ENCODE assay signal across 9 cellular contexts in genomic region chr5:141507387-141508091, GRCh38. TPM values are rescaled to one million over a fixed set of nuclear protein-coding genes. Genes with fewer than 3 reads are reported as not detected.
DNase-seq lines count a peak whose midpoint lies in the region; ATAC-seq and TF ChIP-seq lines count a peak whose summit lies in the region.
"Had no signal": no experiment of that assay in that cellular context is flagged by ENCODE, and none has a peak within 500 bp of the region (broad histone marks: within the 10 kb centered on the region; RNA-seq: fewer than 3 reads in every experiment).

No MANE protein-coding gene starts in this region.

- H3K79me2 ChIP-seq in mammary epithelial cell (ENCODE audit: insufficient read depth, low read length) = no peaks in the 10 kb centered on the region

- H3K4me2 ChIP-seq in mammary epithelial cell (ENCODE audit: insufficient read depth, low read depth, low read length) (no peak overlapping the region), neuronal stem cell (ENCODE audit: insufficient read depth, low read length, poor library complexity, severe bottlenecking) (no peak overlapping the region)

- H3K36me3 ChIP-seq in mammary epithelial cell (ENCODE audit: insufficient read depth, low read length) (peaks cover 5% of the 10 kb centered on the region), neuronal stem cell (replicated peaks in 1 of 2; ENCODE audit: control insufficient read depth in 2 of 2, insufficient read depth in 2 of 2, low read length in 2 of 2) (peaks cover 33 to 48% of the 10 kb centered on the region in 2 donors)

- DNase-seq in DMS79 treated with DMSO at 0.1 percent for 48 hours (lab: John Stamatoyannopoulos, UW) (peak; percentile 2), DMS79 (lab: John Stamatoyannopoulos, UW) (no peak), mammary epithelial cell (peak; percentile 46), neuronal stem cell (ENCODE audit: low spot score) (no peak), HPDE6-E6E7 (ENCODE audit: extremely low spot score) (no peak), NCI-H526 (lab: John Stamatoyannopoulos, UW) (no peak), NCI-H187 (lab: John Stamatoyannopoulos, UW) (no peak)

- H3K4me3 ChIP-seq in mammary epithelial cell (replicated peaks in 1 of 3; ENCODE audit: insufficient read depth in 1 of 3, low read depth in 2 of 3, low read length in 3 of 3) (no peak overlapping the region), neuronal stem cell (ENCODE audit: low read length in 2 of 2) (no peak overlapping the region)

- peak; percentile 55 for ATAC-seq in HG03432 (IDR thresholded peaks at IDR 0.05; ENCODE audit: unreplicated experiment)

- H3K27me3 ChIP-seq in mammary epithelial cell (ENCODE audit: insufficient read depth, low read length) (no peaks in the 10 kb centered on the region), neuronal stem cell (ENCODE audit: control insufficient read depth in 3 of 3, insufficient read depth in 3 of 3, low read depth in 1 of 3, low read length in 3 of 3) (no peaks in the 10 kb centered on the region)

- no peak for TF ChIP-seq CTCF in mammary epithelial cell (conservative IDR thresholded peaks at IDR 0.05 in 1 of 2, IDR thresholded peaks at IDR 0.05 in 1 of 2; ENCODE audit: extremely low read depth in 1 of 2, insufficient read depth in 1 of 2, low read depth in 1 of 2, low read length in 2 of 2)

- peak overlapping the region; percentile 40 for H2BK15ac ChIP-seq in neuronal stem cell (ENCODE audit: low read length)

- peak overlapping the region; percentile 18 for H2BK12ac ChIP-seq in neuronal stem cell (ENCODE audit: low read length)

- no peaks in the 10 kb centered on the region for H3K79me1 ChIP-seq in neuronal stem cell (ENCODE audit: low read depth, low read length)

- H3K23ac ChIP-seq in neuronal stem cell (ENCODE audit: low read depth, low read length, poor library complexity) = no peak overlapping the region

- H2AK5ac ChIP-seq in neuronal stem cell (ENCODE audit: low read depth, low read length) = peak overlapping the region; percentile 83

- H3K4ac ChIP-seq in neuronal stem cell (ENCODE audit: low read length) = no peak overlapping the region

- H3K27ac ChIP-seq in mammary epithelial cell (ENCODE audit: insufficient read depth, low read depth, low read length) = no peak overlapping the region
- H3K27ac ChIP-seq in neuronal stem cell (replicated peaks; ENCODE audit: low read length) = peak overlapping the region; percentile 92
- H3K27ac ChIP-seq: 22Rv1 had no signal

- no peak overlapping the region for H4K8ac ChIP-seq in neuronal stem cell (ENCODE audit: low read depth, low read length)

- H2AFZ ChIP-seq in mammary epithelial cell (ENCODE audit: low read depth, low read length) (no peak overlapping the region), neuronal stem cell (ENCODE audit: low read length) (no peak overlapping the region)

- H3K14ac ChIP-seq in neuronal stem cell (ENCODE audit: low read length) = no peak overlapping the region

- no peaks in the 10 kb centered on the region for H3K9me3 ChIP-seq in mammary epithelial cell (replicated peaks; ENCODE audit: insufficient read depth, low read length)
- H3K9me3 ChIP-seq in neuronal stem cell (replicated peaks in 1 of 2; ENCODE audit: control insufficient read depth in 2 of 2, insufficient read depth in 1 of 2, low read depth in 1 of 2, low read length in 2 of 2) = peaks cover 0 to 2% of the 10 kb centered on the region in 2 donors

- CTCF ChIA-PET in mammary epithelial cell (lab: Charles Lee; ENCODE audit: low non-redundant PET) = no interaction called here

- no TSS peak for BruUV-seq in mammary epithelial cell (replicated peaks; lab: Mats Ljungman, UMichigan)

- H4K91ac ChIP-seq in neuronal stem cell (ENCODE audit: low read depth, low read length, poor library complexity) = no peak overlapping the region

- H3K4me1 ChIP-seq in mammary epithelial cell (ENCODE audit: insufficient read depth, low read length) (peaks cover 31% of the 10 kb centered on the region), neuronal stem cell (ENCODE audit: control insufficient read depth in 2 of 2, insufficient read depth in 1 of 2, low read depth in 1 of 2, low read length in 2 of 2) (peaks cover 27 to 29% of the 10 kb centered on the region in 2 donors)

- peak overlapping the region; percentile 82 for H2BK5ac ChIP-seq in neuronal stem cell (ENCODE audit: low read length)

- intact Hi-C loops in mammary epithelial cell (cut with micrococcal nuclease) = loop anchor here (2.0 kb wide), 1 partner anchor 19 kb away; the partner anchor contains the start of gene PCDHGC5

- H2BK120ac ChIP-seq in neuronal stem cell (ENCODE audit: low read depth, low read length) = peak overlapping the region; percentile 56

- no peaks in the 10 kb centered on the region for H4K20me1 ChIP-seq in mammary epithelial cell (ENCODE audit: insufficient read depth, low read length)

- in situ Hi-C loops in mammary epithelial cell (cut with MboI; ENCODE audit: low sequenced_read_pairs in 2 of 2) = no loop called here

- H3K9ac ChIP-seq in mammary epithelial cell (ENCODE audit: insufficient read depth, low read length) = no peak overlapping the region
- peak overlapping the region; percentile 53 for H3K9ac ChIP-seq in neuronal stem cell (ENCODE audit: low read depth, low read length, poor library complexity)

- dilution Hi-C loops in mammary epithelial cell (cut with HindIII; ENCODE audit: low sequenced_read_pairs) = no loop called here

- WGBS in mammary epithelial cell (ENCODE audit: low coverage, missing lambda C conversion rate) = 75% methylated on average over 11 of the region's 11 CpGs
- WGBS in neuronal stem cell (ENCODE audit: extremely low coverage in 2 of 2, insufficient read length in 2 of 2, insufficient replicate concordance in 1 of 2), 2 donors = no CpG with 5 or more reads among the region's 11 CpGs

- peak overlapping the region; percentile 91 for H3K18ac ChIP-seq in neuronal stem cell (ENCODE audit: low read length)

RNA-seq across cellular contexts. Expression of gene PCDHGC5, which starts 18.7 kb away (rescaled TPM):
- total RNA-seq in mammary epithelial cell = 1 to 10 TPM; 1.8 to 3.3 TPM
- polyA plus RNA-seq in mammary epithelial cell = 0.59 TPM
- polyA minus RNA-seq in mammary epithelial cell = 1.7 TPM
- polyA plus RNA-seq in neuronal stem cell (2013, experiment 1 of 2) = 1.1 TPM
- polyA plus RNA-seq in neuronal stem cell (2013, experiment 2 of 2) = 1.1 TPM

RNA-seq across cellular contexts. Expression of gene PCDHGC4, which starts 22.7 kb away (rescaled TPM):
- total RNA-seq in mammary epithelial cell = 1 to 10 TPM; 1.2 to 2.7 TPM
- 0.14 TPM for polyA plus RNA-seq in mammary epithelial cell
- polyA minus RNA-seq in mammary epithelial cell = 0.21 TPM
- polyA plus RNA-seq in neuronal stem cell (2013, experiment 1 of 2) = 12.3 TPM
- 11.6 TPM for polyA plus RNA-seq in neuronal stem cell (2013, experiment 2 of 2)

RNA-seq across cellular contexts. Expression of gene PCDHGC3, which starts 31.8 kb away (rescaled TPM):
- 10 to 100 TPM; 74.7 to 76.3 TPM for total RNA-seq in mammary epithelial cell
- 48.6 TPM for polyA plus RNA-seq in mammary epithelial cell
- 134 TPM for polyA minus RNA-seq in mammary epithelial cell
- 113 TPM for polyA plus RNA-seq in neuronal stem cell (2013, experiment 1 of 2)
- polyA plus RNA-seq in neuronal stem cell (2013, experiment 2 of 2) = 116 TPM

Comparison
In these comparisons a context has a peak if more than half of its experiments do, and no peak if none do; other contexts are left out.
1. DNase-seq: peak in DMS79 treated with DMSO at 0.1 percent for 48 hours (single experiment) and mammary epithelial cell (single experiment); none in DMS79 (single experiment), neuronal stem cell (single experiment), HPDE6-E6E7 (single experiment), NCI-H526 (0 of 2) and NCI-H187 (0 of 2).